ENCODE assay signal across 1 cellular context in genomic region chr14:55383541-55384140, GRCh38.
TF ChIP-seq lines count a peak whose summit lies in the region.

No MANE protein-coding gene starts in this region.

TF ChIP-seq in K562, 482 proteins besides CTCF, POLR2A, EP300 and RAD21 (continued from another document):
- TF ChIP-seq ZFP91 (CRISPR knock-in tag; IDR thresholded peaks at IDR 0.05) (no peak), ZNF511 (CRISPR knock-in tag; IDR thresholded peaks at IDR 0.05) (no peak), FOXA1 (IDR thresholded peaks at IDR 0.05; ENCODE audit: borderline replicate concordance) (no peak), CBX2 (IDR thresholded peaks at IDR 0.05; ENCODE audit: insufficient read depth, low read length, poor library complexity, severe bottlenecking) (no peak), ZNF282 (CRISPR knock-in tag; IDR thresholded peaks at IDR 0.05) (no peak), NR3C1 (CRISPR knock-in tag; IDR thresholded peaks at IDR 0.05) (no peak), NFE2L1 (tag; IDR thresholded peaks at IDR 0.05; ENCODE audit: borderline replicate concordance, low read depth) (no peak), ZBTB1 (CRISPR knock-in tag; IDR thresholded peaks at IDR 0.05; ENCODE audit: borderline replicate concordance, low read depth) (no peak), POLR2AphosphoS2 (IDR thresholded peaks at IDR 0.05; ENCODE audit: low read length) (no peak), STAT5A (IDR thresholded peaks at IDR 0.05; ENCODE audit: borderline replicate concordance, low read length) (peak; percentile 91), HMGN3 (IDR thresholded peaks at IDR 0.05; ENCODE audit: borderline replicate concordance, extremely low read depth, insufficient read length, low read depth, low read length) (peak; percentile 83), ZNF347 (CRISPR knock-in tag; IDR thresholded peaks at IDR 0.05; ENCODE audit: low read depth) (no peak), YY1 (IDR thresholded peaks at IDR 0.05; ENCODE audit: borderline replicate concordance in 1 of 3, control insufficient read depth in 1 of 3, extremely low read depth in 1 of 3, insufficient read depth in 3 of 3, insufficient read length in 1 of 3, insufficient replicate concordance in 2 of 3, low read depth in 1 of 3, low read length in 2 of 3) (no peak), MBD2 (IDR thresholded peaks at IDR 0.05; ENCODE audit: borderline replicate concordance, low read depth) (no peak), CXXC5 (CRISPR knock-in tag; IDR thresholded peaks at IDR 0.05) (peak; percentile 93), TFE3 (CRISPR knock-in tag; IDR thresholded peaks at IDR 0.05) (no peak), BCOR (IDR thresholded peaks at IDR 0.05) (0 out of 2 replicates have a peak, but pooled peaks have one; percentile 53), ARID1B (IDR thresholded peaks at IDR 0.05) (peak; percentile 97), ZNF174 (CRISPR knock-in tag; IDR thresholded peaks at IDR 0.05) (no peak), MLX (CRISPR knock-in tag; conservative IDR thresholded peaks at IDR 0.05) (no peak), THRAP3 (IDR thresholded peaks at IDR 0.05; ENCODE audit: borderline replicate concordance) (no peak), TFAP4 (CRISPR knock-in tag; IDR thresholded peaks at IDR 0.05; ENCODE audit: borderline replicate concordance) (no peak), ZNF408 (CRISPR knock-in tag; IDR thresholded peaks at IDR 0.05; ENCODE audit: low read depth) (no peak), MAFF (IDR thresholded peaks at IDR 0.05; ENCODE audit: low read length) (no peak), SNAPC5 (CRISPR knock-in tag; IDR thresholded peaks at IDR 0.05) (no peak), NCOR1 (IDR thresholded peaks at IDR 0.05) (peak; percentile 92), PRMT5 (CRISPR knock-in tag; IDR thresholded peaks at IDR 0.05) (no peak), ZNF224 (CRISPR knock-in tag; IDR thresholded peaks at IDR 0.05) (no peak), STAT5B (CRISPR knock-in tag; IDR thresholded peaks at IDR 0.05) (no peak), MLLT1 (IDR thresholded peaks at IDR 0.05) (no peak), SRSF9 (IDR thresholded peaks at IDR 0.05; ENCODE audit: borderline replicate concordance, low read depth, low read length) (no peak), ZNF124 (CRISPR knock-in tag; IDR thresholded peaks at IDR 0.05) (no peak), NR2F6 (CRISPR knock-in tag; IDR thresholded peaks at IDR 0.05) (no peak), RREB1 (CRISPR knock-in tag; IDR thresholded peaks at IDR 0.05) (no peak)
